ENCODE assay signal across 1 cellular context in the genomic region with DNA sequence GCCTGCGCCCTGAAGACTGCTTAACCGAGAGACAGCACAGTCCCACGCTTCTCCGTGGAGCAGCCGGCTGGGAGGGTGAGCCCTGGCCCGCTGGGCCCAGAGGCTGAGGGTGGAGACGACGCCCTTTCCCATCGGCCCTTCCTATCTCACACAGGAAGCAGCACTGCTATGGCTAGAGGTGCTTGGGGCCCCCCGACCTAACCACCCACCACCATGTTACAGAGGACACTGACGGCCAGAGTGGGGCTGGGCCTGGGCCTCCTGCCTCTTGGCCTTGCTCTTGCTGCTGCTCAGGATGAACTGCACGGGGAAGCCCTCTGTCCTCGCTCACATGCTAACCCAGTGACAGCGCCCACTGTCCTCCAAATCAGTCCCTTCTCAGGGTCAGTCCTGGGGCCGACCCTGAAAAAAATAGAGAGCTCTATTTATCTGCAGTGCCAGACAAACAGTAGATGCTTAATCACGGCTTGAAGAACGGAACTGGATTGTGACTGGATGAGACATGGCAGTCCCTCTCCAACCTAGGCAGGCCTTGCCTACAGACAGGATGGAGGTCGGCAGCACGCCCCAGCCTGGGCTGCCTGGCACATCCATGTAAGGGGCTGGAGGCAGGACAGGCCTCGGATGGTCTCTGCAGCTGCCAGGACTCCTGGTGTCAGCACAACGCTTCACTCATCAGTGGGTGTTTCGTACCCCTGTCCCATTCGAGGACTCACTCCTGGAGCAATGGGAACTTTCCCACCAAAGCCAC.
TF ChIP-seq lines count a peak whose summit lies in the region.

No MANE protein-coding gene starts in this region.

TF ChIP-seq in K562, 482 proteins besides CTCF, POLR2A, EP300 and RAD21 (continues in another document):
- TF ChIP-seq ZSCAN29 (IDR thresholded peaks at IDR 0.05): no peak
- no peak for TF ChIP-seq FOS (IDR thresholded peaks at IDR 0.05; ENCODE audit: extremely low read depth, insufficient read length)
- TF ChIP-seq ZKSCAN1 (IDR thresholded peaks at IDR 0.05; ENCODE audit: low read depth, low read length): no peak
- TF ChIP-seq TOE1 (IDR thresholded peaks at IDR 0.05; ENCODE audit: borderline replicate concordance): no peak
- TF ChIP-seq TOE1 (CRISPR knock-in tag; IDR thresholded peaks at IDR 0.05; ENCODE audit: borderline replicate concordance, low read depth): no peak
- no peak for TF ChIP-seq ZNF778 (CRISPR knock-in tag; IDR thresholded peaks at IDR 0.05)
- TF ChIP-seq HDAC8 (tag; IDR thresholded peaks at IDR 0.05): no peak
- TF ChIP-seq CBFA2T3 (IDR thresholded peaks at IDR 0.05): peak; percentile 51
- peak; percentile 51; the same call in 1 of the 2 replicates for TF ChIP-seq L3MBTL2 (IDR thresholded peaks at IDR 0.05)
- no peak for TF ChIP-seq RBM22 (IDR thresholded peaks at IDR 0.05; ENCODE audit: low read depth, low read length, poor library complexity, severe bottlenecking)
- TF ChIP-seq ETV1 (tag; conservative IDR thresholded peaks at IDR 0.05; ENCODE audit: low read depth): no peak
- no peak for TF ChIP-seq SMAD3 (CRISPR knock-in tag; conservative IDR thresholded peaks at IDR 0.05)
- TF ChIP-seq FOXK1 (CRISPR knock-in tag; IDR thresholded peaks at IDR 0.05; ENCODE audit: borderline replicate concordance): no peak
- TF ChIP-seq ZNF121 (CRISPR knock-in tag; conservative IDR thresholded peaks at IDR 0.05): no peak
- TF ChIP-seq, protein P1, sequence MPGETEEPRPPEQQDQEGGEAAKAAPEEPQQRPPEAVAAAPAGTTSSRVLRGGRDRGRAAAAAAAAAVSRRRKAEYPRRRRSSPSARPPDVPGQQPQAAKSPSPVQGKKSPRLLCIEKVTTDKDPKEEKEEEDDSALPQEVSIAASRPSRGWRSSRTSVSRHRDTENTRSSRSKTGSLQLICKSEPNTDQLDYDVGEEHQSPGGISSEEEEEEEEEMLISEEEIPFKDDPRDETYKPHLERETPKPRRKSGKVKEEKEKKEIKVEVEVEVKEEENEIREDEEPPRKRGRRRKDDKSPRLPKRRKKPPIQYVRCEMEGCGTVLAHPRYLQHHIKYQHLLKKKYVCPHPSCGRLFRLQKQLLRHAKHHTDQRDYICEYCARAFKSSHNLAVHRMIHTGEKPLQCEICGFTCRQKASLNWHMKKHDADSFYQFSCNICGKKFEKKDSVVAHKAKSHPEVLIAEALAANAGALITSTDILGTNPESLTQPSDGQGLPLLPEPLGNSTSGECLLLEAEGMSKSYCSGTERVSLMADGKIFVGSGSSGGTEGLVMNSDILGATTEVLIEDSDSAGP (CRISPR knock-in tag; IDR thresholded peaks at IDR 0.05): no peak
- peak; percentile 62 for TF ChIP-seq MGA (IDR thresholded peaks at IDR 0.05)
- peak; percentile 14; the same call in 1 of the 2 replicates for TF ChIP-seq NCOR1 (IDR thresholded peaks at IDR 0.05)
- no peak for TF ChIP-seq NFYB (IDR thresholded peaks at IDR 0.05; ENCODE audit: extremely low read depth, insufficient read length)
- TF ChIP-seq, protein P2, sequence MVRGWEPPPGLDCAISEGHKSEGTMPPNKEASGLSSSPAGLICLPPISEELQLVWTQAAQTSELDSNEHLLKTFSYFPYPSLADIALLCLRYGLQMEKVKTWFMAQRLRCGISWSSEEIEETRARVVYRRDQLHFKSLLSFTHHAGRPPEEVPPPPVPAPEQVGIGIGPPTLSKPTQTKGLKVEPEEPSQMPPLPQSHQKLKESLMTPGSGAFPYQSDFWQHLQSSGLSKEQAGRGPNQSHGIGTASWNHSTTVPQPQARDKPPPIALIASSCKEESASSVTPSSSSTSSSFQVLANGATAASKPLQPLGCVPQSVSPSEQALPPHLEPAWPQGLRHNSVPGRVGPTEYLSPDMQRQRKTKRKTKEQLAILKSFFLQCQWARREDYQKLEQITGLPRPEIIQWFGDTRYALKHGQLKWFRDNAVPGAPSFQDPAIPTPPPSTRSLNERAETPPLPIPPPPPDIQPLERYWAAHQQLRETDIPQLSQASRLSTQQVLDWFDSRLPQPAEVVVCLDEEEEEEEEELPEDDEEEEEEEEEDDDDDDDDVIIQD (CRISPR knock-in tag; IDR thresholded peaks at IDR 0.05): no peak
- no peak for TF ChIP-seq RBM34 (IDR thresholded peaks at IDR 0.05; ENCODE audit: borderline replicate concordance, insufficient read depth, low read length)
- 0 out of 2 replicates have a peak, but pooled peaks have one; percentile 48 for TF ChIP-seq SMAD4 (CRISPR knock-in tag; conservative IDR thresholded peaks at IDR 0.05)
- TF ChIP-seq KLF1 (tag; IDR thresholded peaks at IDR 0.05): 0 out of 2 replicates have a peak, but pooled peaks have one; percentile 32
- 0 out of 4 replicates have a peak, but pooled peaks of 1 of the 2 experiments have one; percentile 45 for TF ChIP-seq UBTF (IDR thresholded peaks at IDR 0.05; ENCODE audit: borderline replicate concordance in 1 of 2, low read depth in 2 of 2, low read length in 2 of 2)
- no peak for TF ChIP-seq BHLHE40 (IDR thresholded peaks at IDR 0.05; ENCODE audit: low read length)
- TF ChIP-seq, protein P3, sequence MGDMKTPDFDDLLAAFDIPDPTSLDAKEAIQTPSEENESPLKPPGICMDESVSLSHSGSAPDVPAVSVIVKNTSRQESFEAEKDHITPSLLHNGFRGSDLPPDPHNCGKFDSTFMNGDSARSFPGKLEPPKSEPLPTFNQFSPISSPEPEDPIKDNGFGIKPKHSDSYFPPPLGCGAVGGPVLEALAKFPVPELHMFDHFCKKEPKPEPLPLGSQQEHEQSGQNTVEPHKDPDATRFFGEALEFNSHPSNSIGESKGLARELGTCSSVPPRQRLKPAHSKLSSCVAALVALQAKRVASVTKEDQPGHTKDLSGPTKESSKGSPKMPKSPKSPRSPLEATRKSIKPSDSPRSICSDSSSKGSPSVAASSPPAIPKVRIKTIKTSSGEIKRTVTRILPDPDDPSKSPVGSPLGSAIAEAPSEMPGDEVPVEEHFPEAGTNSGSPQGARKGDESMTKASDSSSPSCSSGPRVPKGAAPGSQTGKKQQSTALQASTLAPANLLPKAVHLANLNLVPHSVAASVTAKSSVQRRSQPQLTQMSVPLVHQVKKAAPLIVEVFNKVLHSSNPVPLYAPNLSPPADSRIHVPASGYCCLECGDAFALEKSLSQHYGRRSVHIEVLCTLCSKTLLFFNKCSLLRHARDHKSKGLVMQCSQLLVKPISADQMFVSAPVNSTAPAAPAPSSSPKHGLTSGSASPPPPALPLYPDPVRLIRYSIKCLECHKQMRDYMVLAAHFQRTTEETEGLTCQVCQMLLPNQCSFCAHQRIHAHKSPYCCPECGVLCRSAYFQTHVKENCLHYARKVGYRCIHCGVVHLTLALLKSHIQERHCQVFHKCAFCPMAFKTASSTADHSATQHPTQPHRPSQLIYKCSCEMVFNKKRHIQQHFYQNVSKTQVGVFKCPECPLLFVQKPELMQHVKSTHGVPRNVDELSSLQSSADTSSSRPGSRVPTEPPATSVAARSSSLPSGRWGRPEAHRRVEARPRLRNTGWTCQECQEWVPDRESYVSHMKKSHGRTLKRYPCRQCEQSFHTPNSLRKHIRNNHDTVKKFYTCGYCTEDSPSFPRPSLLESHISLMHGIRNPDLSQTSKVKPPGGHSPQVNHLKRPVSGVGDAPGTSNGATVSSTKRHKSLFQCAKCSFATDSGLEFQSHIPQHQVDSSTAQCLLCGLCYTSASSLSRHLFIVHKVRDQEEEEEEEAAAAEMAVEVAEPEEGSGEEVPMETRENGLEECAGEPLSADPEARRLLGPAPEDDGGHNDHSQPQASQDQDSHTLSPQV (IDR thresholded peaks at IDR 0.05): peak; percentile 58; the same call in 1 of the 2 replicates
- TF ChIP-seq SAFB (IDR thresholded peaks at IDR 0.05; ENCODE audit: borderline replicate concordance, low read depth, low read length): no peak
- no peak for TF ChIP-seq SRSF1 (IDR thresholded peaks at IDR 0.05; ENCODE audit: low read depth, low read length)
- TF ChIP-seq KLF13 (tag; IDR thresholded peaks at IDR 0.05; ENCODE audit: borderline replicate concordance, low read depth): no peak
- peak in 1 of 2 experiments; percentile 11; a peak in 1 of 4 replicates for TF ChIP-seq RCOR1 (IDR thresholded peaks at IDR 0.05; ENCODE audit: borderline replicate concordance in 1 of 2, low read depth in 2 of 2, low read length in 2 of 2)
- TF ChIP-seq ZNF589 (CRISPR knock-in tag; IDR thresholded peaks at IDR 0.05; ENCODE audit: low read depth): no peak
- TF ChIP-seq PRPF4 (IDR thresholded peaks at IDR 0.05; ENCODE audit: insufficient read depth, low read depth, low read length, poor library complexity, severe bottlenecking): no peak
- TF ChIP-seq ARID1B (IDR thresholded peaks at IDR 0.05): peak; percentile 41; the same call in 1 of the 2 replicates
- TF ChIP-seq ZNF583 (CRISPR knock-in tag; IDR thresholded peaks at IDR 0.05): no peak
- TF ChIP-seq TCF3 (CRISPR knock-in tag; IDR thresholded peaks at IDR 0.05): peak; percentile 28; the same call in 1 of the 2 replicates
- no peak for TF ChIP-seq SMARCB1 (IDR thresholded peaks at IDR 0.05; ENCODE audit: insufficient read length, low read depth)
- TF ChIP-seq RBFOX2 (IDR thresholded peaks at IDR 0.05; ENCODE audit: low read depth, low read length): peak; percentile 49; the same call in 1 of the 2 replicates
- TF ChIP-seq POLR2B (IDR thresholded peaks at IDR 0.05; ENCODE audit: low read depth, partially characterized antibody): no peak
